ENCODE assay signal across 27 cellular contexts in the genomic region with DNA sequence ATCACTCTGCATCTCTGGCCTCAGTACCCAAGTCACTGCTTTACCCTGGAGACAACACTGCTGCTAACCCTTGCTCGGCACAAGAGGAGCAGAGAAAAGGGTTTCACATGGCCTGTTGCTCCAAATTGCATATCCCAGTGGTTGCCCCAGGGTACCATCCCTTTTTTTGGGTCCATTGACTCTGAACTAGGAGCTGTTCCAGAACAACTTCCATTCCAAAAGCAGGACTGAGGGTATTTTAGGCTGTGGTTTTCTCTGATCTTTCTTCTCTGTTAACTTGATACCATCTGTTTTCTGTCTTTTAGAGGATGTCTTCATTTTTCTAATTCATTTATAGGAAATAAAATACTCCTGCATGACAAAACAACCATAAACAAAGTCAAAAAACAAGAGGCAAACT.
"Had no signal": no experiment of that assay in that cellular context is flagged by ENCODE, and none has a peak within 500 bp of the region (broad histone marks: within the 10 kb centered on the region; RNA-seq: fewer than 3 reads in every experiment).

No MANE protein-coding gene starts in this region.

- H2AFZ ChIP-seq: hepatocyte had no signal

- H3K27me3 ChIP-seq: hepatocyte, ovary, right atrium auricular region, testis, thyroid gland, transverse colon, upper lobe of left lung had no signal

- H3K27ac ChIP-seq: hepatocyte, left ventricle myocardium inferior, neutrophil, ovary, right atrium auricular region, skin epidermis, stomach, testis, thyroid gland, transverse colon, upper lobe of left lung had no signal

- DNase-seq: islet precursor cell; left ventricle myocardium inferior; midbrain; mucosa of descending colon; naive thymus-derived CD8-positive, alpha-beta T cell; occipital lobe; ovary; stimulated activated CD4-positive, alpha-beta T cell treated with anti-CD3 and anti-CD28 coated beads, Interleukin-12 subunit alpha, Interleukin-12 subunit beta, amount 100 ng/mL, for 4 hours; stimulated activated CD4-positive, alpha-beta T cell treated with anti-CD3 and anti-CD28 coated beads, Interleukin-15, amount 100 ng/mL, for 24 hours; stimulated activated CD4-positive, alpha-beta T cell treated with anti-CD3 and anti-CD28 coated beads, Interleukin-2, amount 100 ng/mL, for 24 hours; stimulated activated CD4-positive, alpha-beta T cell treated with anti-CD3 and anti-CD28 coated beads, Interleukin-4, amount 100 ng/mL, for 1 hour; stimulated activated naive B cell treated with anti-CD40 and anti-IgM and Interleukin-4, amounts not matched to agents 10 μg/mL and 1 μg/mL and 100 μg/mL, for 72 hours; stimulated activated naive CD8-positive, alpha-beta T cell treated with anti-CD3 and anti-CD28 coated beads, Interleukin-15, Interleukin-2, amounts not matched to agents 100 U/mL and 50 U/mL, for 24 hours; stomach; testis; thyroid gland; transverse colon; upper lobe of left lung had no signal

- H3K4me2 ChIP-seq: hepatocyte had no signal

- H3K27ac Mint-ChIP-seq: naive thymus-derived CD8-positive, alpha-beta T cell; nephron; progenitor cell of endocrine pancreas; stimulated activated naive B cell treated with anti-CD40 and anti-IgM and Interleukin-4, amounts not matched to agents 10 μg/mL and 1 μg/mL and 100 μg/mL, for 72 hours had no signal

- H3K4me1 ChIP-seq: left ventricle myocardium inferior, right atrium auricular region, stomach, testis, transverse colon, upper lobe of left lung had no signal

- ATAC-seq: mucosa of descending colon; naive thymus-derived CD8-positive, alpha-beta T cell; sciatic nerve; stimulated activated naive B cell treated with anti-CD40 and anti-IgM and Interleukin-4, amounts not matched to agents 10 μg/mL and 1 μg/mL and 100 μg/mL, for 72 hours; stimulated activated naive CD8-positive, alpha-beta T cell treated with anti-CD3 and anti-CD28 coated beads, Interleukin-15, Interleukin-2, amounts not matched to agents 100 U/mL and 50 U/mL, for 24 hours had no signal

- H3K9me3 Mint-ChIP-seq: naive thymus-derived CD8-positive, alpha-beta T cell; stimulated activated naive B cell treated with anti-CD40 and anti-IgM and Interleukin-4, amounts not matched to agents 10 μg/mL and 1 μg/mL and 100 μg/mL, for 72 hours had no signal

- H3K27me3 Mint-ChIP-seq: progenitor cell of endocrine pancreas had no signal

- H3K4me1 Mint-ChIP-seq: neural crest cell; stimulated activated naive B cell treated with anti-CD40 and anti-IgM and Interleukin-4, amounts not matched to agents 10 μg/mL and 1 μg/mL and 100 μg/mL, for 72 hours had no signal

- H3K79me2 ChIP-seq: hepatocyte had no signal

- H3K36me3 Mint-ChIP-seq: naive thymus-derived CD8-positive, alpha-beta T cell; stimulated activated naive B cell treated with anti-CD40 and anti-IgM and Interleukin-4, amounts not matched to agents 10 μg/mL and 1 μg/mL and 100 μg/mL, for 72 hours had no signal

- H3K4me3 Mint-ChIP-seq: naive thymus-derived CD8-positive, alpha-beta T cell; nephron; neural crest cell; stimulated activated naive B cell treated with anti-CD40 and anti-IgM and Interleukin-4, amounts not matched to agents 10 μg/mL and 1 μg/mL and 100 μg/mL, for 72 hours had no signal

- H3K4me3 ChIP-seq: hepatocyte, left ventricle myocardium inferior, lung, mucosa of descending colon, ovary, right atrium auricular region, skin epidermis, stomach, testis, thyroid gland, transverse colon, upper lobe of left lung had no signal

- H3K9me3 ChIP-seq: left ventricle myocardium inferior, mucosa of descending colon, neutrophil, ovary, right atrium auricular region, stomach, testis, thyroid gland, transverse colon, upper lobe of left lung had no signal

- H3K36me3 ChIP-seq: left ventricle myocardium inferior, neutrophil, ovary, right atrium auricular region, stomach, thyroid gland, transverse colon, upper lobe of left lung had no signal
